In genomic region chr10:48514263-48514662, GRCh38 we compare ENCODE assay signal across 10 cellular contexts.
"Had no signal": no experiment of that assay in that cellular context is flagged by ENCODE, and none has a peak within 500 bp of the region (broad histone marks: within the 10 kb centered on the region; RNA-seq: fewer than 3 reads in every experiment).

No MANE protein-coding gene starts in this region.

- H3K27ac Mint-ChIP-seq: IgD-negative memory B cell had no signal

- ATAC-seq: HepG2, K562 had no signal

- H3K4me3 Mint-ChIP-seq: IgD-negative memory B cell had no signal

- FAIRE-seq: HepG2, HTR-8/SVneo, K562 had no signal

- H3K27ac ChIP-seq: HL-60, KMS-11 had no signal

- H3K4me3 ChIP-seq: K562 had no signal

- DNase-seq: IMR-90, Karpas-422, KBM-7, KG1 had no signal
